ENCODE assay signal across 13 cellular contexts in genomic region chr14:23894687-23895419, GRCh38. TPM values are rescaled to one million over a fixed set of nuclear protein-coding genes. Genes with fewer than 3 reads are reported as not detected.
DNase-seq lines count a peak whose midpoint lies in the region; ATAC-seq and TF ChIP-seq lines count a peak whose summit lies in the region.
"Had no signal": no experiment of that assay in that cellular context is flagged by ENCODE, and none has a peak within 500 bp of the region (broad histone marks: within the 10 kb centered on the region; RNA-seq: fewer than 3 reads in every experiment).

No MANE protein-coding gene starts in this region.

- H3K27me3 ChIP-seq in esophagus muscularis mucosa (no peaks in the 10 kb centered on the region), right lobe of liver (no peaks in the 10 kb centered on the region), testis (no peaks in the 10 kb centered on the region)
- peaks cover 0 to 6% of the 10 kb centered on the region in 2 donors for H3K27me3 ChIP-seq in naive thymus-derived CD4-positive, alpha-beta T cell (ENCODE audit: control insufficient read depth in 2 of 2, insufficient read depth in 2 of 2, low read length in 2 of 2)
- H3K27me3 ChIP-seq: BLaER1 had no signal

- H3K27ac ChIP-seq in esophagus muscularis mucosa (replicated peaks in 1 of 4) (no peak overlapping the region), right lobe of liver (no peak overlapping the region), testis (no peak overlapping the region)
- no peak overlapping the region for H3K27ac ChIP-seq in naive thymus-derived CD4-positive, alpha-beta T cell (ENCODE audit: low read depth, low read length)
- H3K27ac ChIP-seq: BLaER1 had no signal

- POLR2A ChIA-PET in naive thymus-derived CD4-positive, alpha-beta T cell (lab: Charles Lee), result no interaction called here

- H3K27me3 Mint-ChIP-seq in naive thymus-derived CD4-positive, alpha-beta T cell, result peaks cover 2 to 23% (median 15%) of the 10 kb centered on the region in 5 donors

- H3K4me3 Mint-ChIP-seq in naive thymus-derived CD4-positive, alpha-beta T cell, result no peak overlapping the region
- H3K4me3 Mint-ChIP-seq: CD14-positive monocyte; CD4-positive, alpha-beta memory T cell; GM23338; HFFc6 had no signal

- intact Hi-C loops in esophagus muscularis mucosa (cut with DNase I) (no loop called here), right lobe of liver (cut with DNase I) (no loop called here), testis (cut with DNase I; ENCODE audit: low total_unique reads) (no loop called here)
- intact Hi-C loops in naive thymus-derived CD4-positive, alpha-beta T cell (cut with micrococcal nuclease), result loop anchor here in 1 of 2 donors (1.0 kb wide), 1 partner anchor 59 kb away; no protein-coding TSS in a partner anchor

- no peak for TF ChIP-seq CTCF in LNCaP clone FGC (IDR thresholded peaks at IDR 0.05; ENCODE audit: control insufficient read depth, extremely low read depth, insufficient read depth)
- no peak for TF ChIP-seq CTCF in esophagus muscularis mucosa (IDR thresholded peaks at IDR 0.05)
- no peak for TF ChIP-seq CTCF in right lobe of liver (IDR thresholded peaks at IDR 0.05)
- no peak for TF ChIP-seq CTCF in testis (IDR thresholded peaks at IDR 0.05)

- peaks cover 0 to 4% (median 0%) of the 10 kb centered on the region in 11 donors for H3K9me3 Mint-ChIP-seq in naive thymus-derived CD4-positive, alpha-beta T cell
- H3K9me3 Mint-ChIP-seq: CD4-positive, alpha-beta memory T cell; HFFc6 had no signal

- DNase-seq in LNCaP clone FGC (ENCODE audit: low read depth), result peak; percentile 46
- DNase-seq in esophagus muscularis mucosa (ENCODE audit: extremely low spot score), result peak; percentile 60
- no peak for DNase-seq in right lobe of liver
- peak; percentile 38 for DNase-seq in testis
- no peak for DNase-seq in naive thymus-derived CD4-positive, alpha-beta T cell
- DNase-seq in DMS153 treated with DMSO at 0.1 percent for 48 hours (lab: John Stamatoyannopoulos, UW; ENCODE audit: unreplicated experiment), result no peak
- DNase-seq: CD4-positive, alpha-beta memory T cell; HFFc6; KG1 had no signal

- H3K4me1 ChIP-seq in esophagus muscularis mucosa, result no peaks in the 10 kb centered on the region
- H3K4me1 ChIP-seq in right lobe of liver, result peaks cover 0 to 5% (median 0%) of the 10 kb centered on the region in 4 donors
- peaks cover 6% of the 10 kb centered on the region for H3K4me1 ChIP-seq in testis
- H3K4me1 ChIP-seq in naive thymus-derived CD4-positive, alpha-beta T cell (ENCODE audit: control insufficient read depth in 2 of 2, insufficient read depth in 2 of 2, low read length in 2 of 2), result no peaks in the 10 kb centered on the region
- H3K4me1 ChIP-seq: BLaER1 had no signal

- no peak for TF ChIP-seq POLR2A in esophagus muscularis mucosa (IDR thresholded peaks at IDR 0.05; ENCODE audit: low read depth)
- no peak for TF ChIP-seq POLR2A in right lobe of liver (IDR thresholded peaks at IDR 0.05)
- TF ChIP-seq POLR2A in testis (IDR thresholded peaks at IDR 0.05), result no peak

- no peaks in the 10 kb centered on the region for H3K36me3 Mint-ChIP-seq in naive thymus-derived CD4-positive, alpha-beta T cell
- H3K36me3 Mint-ChIP-seq: CD14-positive monocyte had no signal

- H3K36me3 ChIP-seq in esophagus muscularis mucosa (no peaks in the 10 kb centered on the region), right lobe of liver (no peaks in the 10 kb centered on the region), testis (ENCODE audit: low read depth, missing control alignments) (no peaks in the 10 kb centered on the region)
- H3K36me3 ChIP-seq in naive thymus-derived CD4-positive, alpha-beta T cell (ENCODE audit: control insufficient read depth in 2 of 3, insufficient read depth in 3 of 3, low read length in 3 of 3), result no peaks in the 10 kb centered on the region
- H3K36me3 ChIP-seq: BLaER1 had no signal

- ATAC-seq in right lobe of liver (peak in 3 of 4 donors; percentile 23 to 45 (median 30)), GM21423 (IDR thresholded peaks at IDR 0.05; ENCODE audit: unreplicated experiment) (no peak)
- no peak for ATAC-seq in naive thymus-derived CD4-positive, alpha-beta T cell
- ATAC-seq: GM23338 had no signal

- H3K4me3 ChIP-seq in LNCaP clone FGC (ENCODE audit: low read depth, low read length) (no peak overlapping the region), esophagus muscularis mucosa (no peak overlapping the region), right lobe of liver (no peak overlapping the region), testis (no peak overlapping the region)
- no peak overlapping the region for H3K4me3 ChIP-seq in naive thymus-derived CD4-positive, alpha-beta T cell (ENCODE audit: low read length)
- H3K4me3 ChIP-seq: BLaER1, GM23338 had no signal

- CTCF ChIA-PET in naive thymus-derived CD4-positive, alpha-beta T cell (lab: Charles Lee), result no interaction called here

- 84% methylated on average over 3 of the region's 3 CpGs for WGBS in esophagus muscularis mucosa
- 45% methylated on average over 3 of the region's 3 CpGs for WGBS in right lobe of liver (ENCODE audit: insufficient coverage, low coverage, low lambda C conversion rate, missing lambda C conversion rate)
- WGBS in testis, 2 donors, result 55 to 61% methylated on average over 3 of the region's 3 CpGs

- no peaks in the 10 kb centered on the region for H3K9me3 ChIP-seq in esophagus muscularis mucosa
- no peaks in the 10 kb centered on the region for H3K9me3 ChIP-seq in right lobe of liver
- no peaks in the 10 kb centered on the region for H3K9me3 ChIP-seq in testis
- H3K9me3 ChIP-seq in naive thymus-derived CD4-positive, alpha-beta T cell (ENCODE audit: control insufficient read depth in 2 of 3, low read length in 3 of 3), result no peaks in the 10 kb centered on the region

- H3K4me1 Mint-ChIP-seq in naive thymus-derived CD4-positive, alpha-beta T cell, result peaks cover 0 to 3% (median 0%) of the 10 kb centered on the region in 7 donors
- H3K4me1 Mint-ChIP-seq: CD4-positive, alpha-beta memory T cell; GM23338 had no signal

- TF ChIP-seq EP300 in esophagus muscularis mucosa (IDR thresholded peaks at IDR 0.05), result no peak

- H3K27ac Mint-ChIP-seq in naive thymus-derived CD4-positive, alpha-beta T cell, result no peak overlapping the region
- H3K27ac Mint-ChIP-seq: CD14-positive monocyte; CD4-positive, alpha-beta memory T cell; GM23338; HFFc6 had no signal

RNA-seq across cellular contexts. Expression of gene DHRS4, which starts 58.7 kb away (rescaled TPM):
- total RNA-seq in esophagus muscularis mucosa (10 to 100 TPM; 37.1 to 54.4 (median 46.3) TPM), right lobe of liver (10 to 100 TPM; 30.5 to 82.5 (median 45.1) TPM), testis (10 to 100 TPM; 33.6 to 41.8 TPM)
- polyA plus RNA-seq in testis (ENCODE audit: insufficient read depth, low read depth, low replicate concordance), result 26.0 TPM
- 10 to 100 TPM in 4 of 5 experiments, 1 to 10 TPM in 1; 7.8 to 19.9 (median 17.5) TPM for total RNA-seq in naive thymus-derived CD4-positive, alpha-beta T cell
- 10 to 100 TPM; 30.1 to 31.8 TPM for polyA plus RNA-seq in naive thymus-derived CD4-positive, alpha-beta T cell

Comparison
In these comparisons a context has a peak if more than half of its experiments do, and no peak if none do; other contexts are left out.
1. DNase-seq: peak in LNCaP clone FGC (single experiment), esophagus muscularis mucosa (single experiment) and testis (single experiment); none in right lobe of liver (0 of 3), naive thymus-derived CD4-positive, alpha-beta T cell (0 of 9) and DMS153 treated with DMSO at 0.1 percent for 48 hours (single experiment).
2. ATAC-seq: peak in right lobe of liver (3 of 4); none in naive thymus-derived CD4-positive, alpha-beta T cell (single experiment) and GM21423 (single experiment).